ENCODE assay signal across 7 cellular contexts in genomic region chr17:12021604-12022003, GRCh38. TPM values are rescaled to one million over a fixed set of nuclear protein-coding genes. Genes with fewer than 3 reads are reported as not detected.
DNase-seq lines count a peak whose midpoint lies in the region; ATAC-seq, FAIRE-seq and TF ChIP-seq lines count a peak whose summit lies in the region.

No MANE protein-coding gene starts in this region.

- H3K27ac ChIP-seq in GM23338 (ENCODE audit: low read depth): no peak overlapping the region
- peak overlapping the region in 3 of 4 donors; percentile 86 to 97 (median 93) for H3K27ac ChIP-seq in gastroesophageal sphincter
- H3K27ac ChIP-seq in small intestine (ENCODE audit: low read depth in 1 of 2, low read length in 1 of 2): no peak overlapping the region

- no peak for FAIRE-seq in small intestine (lab: Jason Lieb, UNC)

- no peak for TF ChIP-seq CTCF in GM23338 (conservative IDR thresholded peaks at IDR 0.05; ENCODE audit: low read depth in 2 of 2)
- no peak for TF ChIP-seq CTCF in gastroesophageal sphincter (IDR thresholded peaks at IDR 0.05)

- H3K27ac Mint-ChIP-seq in GM23338: no peak overlapping the region
- H3K27ac Mint-ChIP-seq in T-cell: peak overlapping the region in 1 of 2 donors; percentile 75

- H3K27me3 ChIP-seq in GM23338 (ENCODE audit: insufficient read depth) (peaks cover 7% of the 10 kb centered on the region), gastroesophageal sphincter (no peaks in the 10 kb centered on the region), small intestine (ENCODE audit: control insufficient read depth in 2 of 2, insufficient read depth in 2 of 2, low read length in 2 of 2) (no peaks in the 10 kb centered on the region)

- peaks cover 33% of the 10 kb centered on the region for H4K20me1 ChIP-seq in GM23338 (replicated peaks; ENCODE audit: insufficient read depth)

- TF ChIP-seq POLR2A in gastroesophageal sphincter (IDR thresholded peaks at IDR 0.05): no peak

- H3K9me3 ChIP-seq in gastroesophageal sphincter (no peaks in the 10 kb centered on the region), small intestine (ENCODE audit: control insufficient read depth, low read depth) (no peaks in the 10 kb centered on the region)

- H3K36me3 Mint-ChIP-seq in GM23338 (ENCODE audit: low read depth): no peaks in the 10 kb centered on the region; the same call in 2 of the 3 replicates
- peaks cover 7% of the 10 kb centered on the region for H3K36me3 Mint-ChIP-seq in T-cell

- WGBS in gastroesophageal sphincter (ENCODE audit: low coverage in 1 of 2), 2 donors: 0% methylated on average over 1 of the region's 3 CpGs
- WGBS in small intestine, 3 donors: 1 to 7% (median 6%) methylated on average over 3 of the region's 3 CpGs

- CTCF ChIA-PET in T-cell (lab: Charles Lee): no interaction called here

- POLR2A ChIA-PET in T-cell (lab: Charles Lee): interaction anchor here in 1 of 2 donors (1.5 kb wide), 1 partner anchor 25 kb away, joined by 12 read pairs; the partner anchor contains the start of gene ZNF18

- DNase-seq in GM23338 (ENCODE audit: low spot score) (no peak), T-cell (no peak), small intestine (peak; percentile 8), NCI-H345 treated with DMSO at 0.1 percent for 48 hours (lab: John Stamatoyannopoulos, UW; ENCODE audit: unreplicated experiment) (no peak), germinal center (ENCODE audit: low spot score) (no peak), GOT3 (lab: John Stamatoyannopoulos, UW) (no peak)

- H3K36me3 ChIP-seq in GM23338 (ENCODE audit: insufficient read depth) (no peaks in the 10 kb centered on the region), gastroesophageal sphincter (no peaks in the 10 kb centered on the region), small intestine (ENCODE audit: control insufficient read depth in 2 of 2, insufficient read depth in 2 of 2, low read length in 2 of 2) (no peaks in the 10 kb centered on the region)

- peak overlapping the region; percentile 98 for H3K4me2 ChIP-seq in GM23338

- H3K4me1 ChIP-seq in GM23338 (ENCODE audit: insufficient read depth) (peaks cover 51% of the 10 kb centered on the region), gastroesophageal sphincter (peaks cover 9 to 61% (median 9%) of the 10 kb centered on the region in 3 donors), small intestine (ENCODE audit: control insufficient read depth in 2 of 2, insufficient read depth in 1 of 2, low read depth in 1 of 2, low read length in 1 of 2) (peaks cover 0 to 4% of the 10 kb centered on the region in 2 donors)

- no peaks in the 10 kb centered on the region for H3K9me2 ChIP-seq in GM23338 (ENCODE audit: insufficient read depth)

- peak overlapping the region; percentile 85 for H3K4me3 ChIP-seq in GM23338
- H3K4me3 ChIP-seq in gastroesophageal sphincter: peak overlapping the region; percentile 88 to 95
- H3K4me3 ChIP-seq in small intestine (ENCODE audit: low read depth in 1 of 2, low read length in 2 of 2): peak overlapping the region; percentile 98 to 100

- H3K4me1 Mint-ChIP-seq in GM23338 (peaks cover 40% of the 10 kb centered on the region), T-cell (peaks cover 37 to 59% (median 57%) of the 10 kb centered on the region in 3 donors)

- ATAC-seq in GM23338 (no peak), T-cell (replicated peaks in 1 of 4) (no peak), gastroesophageal sphincter (no peak)

- peak overlapping the region; percentile 81 for H3K4me3 Mint-ChIP-seq in GM23338
- peak overlapping the region; percentile 74 to 78 (median 77) for H3K4me3 Mint-ChIP-seq in T-cell

- peaks cover 53% of the 10 kb centered on the region for H3K79me2 ChIP-seq in GM23338 (replicated peaks; ENCODE audit: insufficient read depth)

- H3K27me3 Mint-ChIP-seq in GM23338 (ENCODE audit: insufficient read depth, low read depth, poor library complexity) (no peaks in the 10 kb centered on the region), T-cell (no peaks in the 10 kb centered on the region)

- no peak overlapping the region for H2AFZ ChIP-seq in GM23338

- no peak for TF ChIP-seq EP300 in gastroesophageal sphincter (IDR thresholded peaks at IDR 0.05)

- H3K9me3 Mint-ChIP-seq in GM23338: no peaks in the 10 kb centered on the region
- H3K9me3 Mint-ChIP-seq in T-cell: no peaks in the 10 kb centered on the region

- no peaks in the 10 kb centered on the region; the same call in 1 of the 2 replicates for H3F3A ChIP-seq in GM23338 (replicated peaks; ENCODE audit: low read depth)

TF ChIP-seq in GM23338, 12 proteins besides CTCF, POLR2A, EP300 and RAD21 (continues in another document):
- TF ChIP-seq ZNF114 (CRISPR knock-in tag; IDR thresholded peaks at IDR 0.05): no peak
- no peak for TF ChIP-seq JUNB (IDR thresholded peaks at IDR 0.05; ENCODE audit: unreplicated experiment)
- no peak for TF ChIP-seq REST (IDR thresholded peaks at IDR 0.05; ENCODE audit: unreplicated experiment)
- TF ChIP-seq ZNF331 (CRISPR knock-in tag; IDR thresholded peaks at IDR 0.05; ENCODE audit: low read depth): no peak
- TF ChIP-seq POLR2AphosphoS5 (IDR thresholded peaks at IDR 0.05; ENCODE audit: low read depth): no peak
- TF ChIP-seq CREB1 (CRISPR knock-in tag; IDR thresholded peaks at IDR 0.05; ENCODE audit: low read depth): no peak
- no peak for TF ChIP-seq ETS1 (IDR thresholded peaks at IDR 0.05)
- no peak for TF ChIP-seq NANOG (IDR thresholded peaks at IDR 0.05; ENCODE audit: borderline replicate concordance)

RNA-seq across cellular contexts. Expression of gene MAP2K4, which starts 0.9 kb away (rescaled TPM):
- total RNA-seq in GM23338 (2014; rRNA removed; shearing (Covaris generic)): 36.4 and 36.9 TPM in 2 replicates
- polyA plus RNA-seq in GM23338 (2016; fragmentation: Nextera tagmentation; extraction: Ambion mirVana) (23.3 and 25.3 TPM in 2 replicates), small intestine (10 to 100 TPM; 11.6 to 12.5 (median 11.9) TPM)
- total RNA-seq in T-cell (10 to 100 TPM; 29.4 to 34.6 (median 33.6) TPM), gastroesophageal sphincter (10 to 100 TPM; 25.6 to 37.3 (median 29.6) TPM)

RNA-seq across cellular contexts. Expression of gene ZNF18, which starts 24.3 kb away (rescaled TPM):
- total RNA-seq in GM23338 (2014; rRNA removed; shearing (Covaris generic)): 9.2 and 9.8 TPM in 2 replicates
- polyA plus RNA-seq in GM23338 (2016; fragmentation: Nextera tagmentation; extraction: Ambion mirVana) (5.9 TPM in 2 replicates), small intestine (1 to 10 TPM; 4.5 to 9.6 (median 6.5) TPM)
- total RNA-seq in T-cell (10 to 100 TPM; 12.8 to 14.7 (median 13.8) TPM), gastroesophageal sphincter (1 to 10 TPM; 7.2 to 9.0 (median 8.0) TPM)

Comparison
In these comparisons a context has a peak if more than half of its experiments do, and no peak if none do; other contexts are left out.
1. H3K27ac ChIP-seq: peak in gastroesophageal sphincter (3 of 4); none in GM23338 (single experiment) and small intestine (0 of 2).
2. Peak in every context shown above with its lines, with median percentiles within 50 percentile points of each other: H3K4me3 ChIP-seq.